Comparison of ENCODE assay signal across 23 cellular contexts in the genomic region with DNA sequence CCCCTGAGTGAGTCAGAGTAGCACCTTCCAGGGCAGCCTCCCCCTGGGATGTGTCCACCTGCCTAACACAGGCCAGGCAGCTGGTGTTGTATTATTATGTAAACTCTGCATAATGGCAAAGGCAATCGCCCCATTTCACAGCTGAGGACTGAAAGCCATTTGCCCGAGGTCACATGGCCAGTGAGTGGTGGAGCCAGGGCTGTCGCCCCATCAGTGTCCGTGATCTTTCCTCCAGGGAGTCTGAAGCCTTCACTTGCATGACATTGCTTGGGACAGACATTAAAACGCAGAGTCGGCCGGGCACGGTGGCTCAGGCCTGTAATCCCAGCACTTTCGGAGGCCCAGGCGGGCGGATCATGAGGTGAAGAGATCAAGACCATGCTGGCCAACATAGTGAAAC.
"Had no signal": no experiment of that assay in that cellular context is flagged by ENCODE, and none has a peak within 500 bp of the region (broad histone marks: within the 10 kb centered on the region; RNA-seq: fewer than 3 reads in every experiment).

No MANE protein-coding gene starts in this region.

- H3K27me3 ChIP-seq: MG63, SJSA1 had no signal

- H3K27ac ChIP-seq: SJSA1, SK-N-MC had no signal

- DNase-seq: IMR-90, Karpas-422, KG1, MG63, NCI-H1092, NCI-H1436, NCI-H187, NCI-H2029, NCI-H2081 treated with DMSO at 0.1 percent for 48 hours, NCI-H2171, NCI-H226, NCI-H446, NCI-H510A, NCI-H524 treated with DMSO at 0.1 percent for 48 hours, NCI-H69, NCI-H774, Right ventricle myocardium superior, RPMI8226, SIG-M5 had no signal

- H3K4me3 ChIP-seq: MG63, SJSA1, SK-N-MC had no signal

- FAIRE-seq: HepG2, RCC 7860 had no signal

- ATAC-seq: HepG2 had no signal

- H3K4me1 ChIP-seq: SJSA1 had no signal

- H3K36me3 ChIP-seq: MG63, SJSA1 had no signal
